ENCODE assay signal across 2 cellular contexts in genomic region chr4:3746701-3747581, GRCh38.
TF ChIP-seq lines count a peak whose summit lies in the region.

No MANE protein-coding gene starts in this region.

TF ChIP-seq in K562, 482 proteins besides CTCF, POLR2A, EP300 and RAD21:
- TF ChIP-seq PBX2 (CRISPR knock-in tag; IDR thresholded peaks at IDR 0.05; ENCODE audit: low read depth) (no peak), PBX2 (tag; conservative IDR thresholded peaks at IDR 0.05; ENCODE audit: low read depth) (peak; percentile 43; the same call in 1 of the 2 replicates), ZEB2 (IDR thresholded peaks at IDR 0.05) (peak; percentile 72; the same call in 1 of the 2 replicates), FOSL1 (tag; conservative IDR thresholded peaks at IDR 0.05) (peak; percentile 32; the same call in 1 of the 2 replicates), MEIS2 (IDR thresholded peaks at IDR 0.05; ENCODE audit: partially characterized antibody) (peak; percentile 52), MAX (CRISPR knock-in tag; IDR thresholded peaks at IDR 0.05) (0 out of 2 replicates have a peak, but pooled peaks have one; percentile 40), TOE1 (IDR thresholded peaks at IDR 0.05; ENCODE audit: borderline replicate concordance) (no peak), TOE1 (CRISPR knock-in tag; IDR thresholded peaks at IDR 0.05; ENCODE audit: borderline replicate concordance, low read depth) (no peak), ZSCAN29 (IDR thresholded peaks at IDR 0.05) (no peak), PKNOX1 (IDR thresholded peaks at IDR 0.05) (peak; percentile 72), KAT8 (IDR thresholded peaks at IDR 0.05; ENCODE audit: low read depth) (no peak), KAT2B (IDR thresholded peaks at IDR 0.05; ENCODE audit: low read depth, low read length) (no peak)

TF ChIP-seq in neural cell, 6 proteins besides CTCF, POLR2A, EP300 and RAD21:
- TF ChIP-seq REST (IDR thresholded peaks at IDR 0.05; ENCODE audit: borderline replicate concordance) (no peak), EZH2 (IDR thresholded peaks at IDR 0.05; ENCODE audit: borderline replicate concordance, insufficient read depth, low read length, poor library complexity, severe bottlenecking) (no peak), POLR2AphosphoS5 (IDR thresholded peaks at IDR 0.05) (peak; percentile 49), SMC3 (conservative IDR thresholded peaks at IDR 0.05; ENCODE audit: poor library complexity) (no peak), TAF1 (IDR thresholded peaks at IDR 0.05; ENCODE audit: low read depth) (no peak)
